In genomic region chr5:179680780-179681411, GRCh38 we compare ENCODE assay signal across 1 cellular context.
TF ChIP-seq lines count a peak whose summit lies in the region.

Gene CBY3 (minus strand): TSS chr5:179681034. CDS start chr5:179680918, 116 bp downstream.

TF ChIP-seq in HepG2, 621 proteins besides CTCF, POLR2A, EP300 and RAD21 (continued from another document and continues in another):
- TF ChIP-seq ZNF687 (CRISPR knock-in tag; IDR thresholded peaks at IDR 0.05) = peak; percentile 76
- peak; percentile 25; the same call in 1 of the 2 replicates for TF ChIP-seq ZNF136 (CRISPR knock-in tag; IDR thresholded peaks at IDR 0.05; ENCODE audit: low read depth)
- peak; percentile 44; the same call in 1 of the 2 replicates for TF ChIP-seq ZBTB10 (CRISPR knock-in tag; IDR thresholded peaks at IDR 0.05; ENCODE audit: borderline replicate concordance)
- peak; percentile 21; the same call in 1 of the 2 replicates for TF ChIP-seq ZMYM3 (CRISPR knock-in tag; IDR thresholded peaks at IDR 0.05)
- 0 out of 2 replicates have a peak, but pooled peaks have one; percentile 34 for TF ChIP-seq ARID4A (CRISPR knock-in tag; IDR thresholded peaks at IDR 0.05; ENCODE audit: borderline replicate concordance)
- peak; percentile 69; the same call in 1 of the 2 replicates for TF ChIP-seq THRA (CRISPR knock-in tag; IDR thresholded peaks at IDR 0.05; ENCODE audit: borderline replicate concordance)
- no peak for TF ChIP-seq ZNF441 (CRISPR knock-in tag; IDR thresholded peaks at IDR 0.05; ENCODE audit: borderline replicate concordance)
- TF ChIP-seq DRAP1 (CRISPR knock-in tag; IDR thresholded peaks at IDR 0.05) = 0 out of 2 replicates have a peak, but pooled peaks have one; percentile 11
- TF ChIP-seq NONO (IDR thresholded peaks at IDR 0.05) = no peak
- TF ChIP-seq NONO (CRISPR knock-in tag; conservative IDR thresholded peaks at IDR 0.05) = 0 out of 2 replicates have a peak, but pooled peaks have one; percentile 31
- no peak for TF ChIP-seq JDP2 (CRISPR knock-in tag; IDR thresholded peaks at IDR 0.05; ENCODE audit: borderline replicate concordance)
- TF ChIP-seq JUND (CRISPR knock-in tag; IDR thresholded peaks at IDR 0.05) = peak; percentile 65; the same call in 1 of the 2 replicates
- TF ChIP-seq ZKSCAN8 (CRISPR knock-in tag; IDR thresholded peaks at IDR 0.05; ENCODE audit: borderline replicate concordance) = peak; percentile 97
- TF ChIP-seq DMAP1 (CRISPR knock-in tag; IDR thresholded peaks at IDR 0.05) = 0 out of 2 replicates have a peak, but pooled peaks have one; percentile 3
- no peak for TF ChIP-seq ZNF431 (CRISPR knock-in tag; IDR thresholded peaks at IDR 0.05; ENCODE audit: borderline replicate concordance, low read depth)
- TF ChIP-seq ZNF724P (CRISPR knock-in tag; IDR thresholded peaks at IDR 0.05; ENCODE audit: borderline replicate concordance) = no peak
- peak; percentile 17; the same call in 1 of the 2 replicates for TF ChIP-seq FOSL1 (CRISPR knock-in tag; IDR thresholded peaks at IDR 0.05; ENCODE audit: borderline replicate concordance)
- TF ChIP-seq MEIS1 (CRISPR knock-in tag; IDR thresholded peaks at IDR 0.05; ENCODE audit: borderline replicate concordance) = 0 out of 2 replicates have a peak, but pooled peaks have one; percentile 5
- TF ChIP-seq ZBTB42 (CRISPR knock-in tag; IDR thresholded peaks at IDR 0.05) = no peak
- TF ChIP-seq HDAC1 (CRISPR knock-in tag; IDR thresholded peaks at IDR 0.05) = 0 out of 2 replicates have a peak, but pooled peaks have one; percentile 38
- no peak for TF ChIP-seq ZNF7 (CRISPR knock-in tag; IDR thresholded peaks at IDR 0.05)
- TF ChIP-seq SOX6 (IDR thresholded peaks at IDR 0.05) = no peak
- TF ChIP-seq SOX6 (CRISPR knock-in tag; IDR thresholded peaks at IDR 0.05) = 0 out of 2 replicates have a peak, but pooled peaks have one; percentile 9
- TF ChIP-seq LRRFIP1 (CRISPR knock-in tag; conservative IDR thresholded peaks at IDR 0.05) = no peak
- peak; percentile 63 for TF ChIP-seq ASH2L (IDR thresholded peaks at IDR 0.05; ENCODE audit: insufficient read length, low read depth, low read length)
- TF ChIP-seq ZNF512B (CRISPR knock-in tag; IDR thresholded peaks at IDR 0.05; ENCODE audit: borderline replicate concordance) = 0 out of 2 replicates have a peak, but pooled peaks have one; percentile 20
- peak; percentile 25; the same call in 1 of the 2 replicates for TF ChIP-seq ZNF572 (CRISPR knock-in tag; IDR thresholded peaks at IDR 0.05)
- no peak; the same call in 1 of the 2 replicates for TF ChIP-seq MAZ (IDR thresholded peaks at IDR 0.05; ENCODE audit: borderline replicate concordance, low read depth, low read length)
- 0 out of 2 replicates have a peak, but pooled peaks have one; percentile 5 for TF ChIP-seq MAZ (CRISPR knock-in tag; IDR thresholded peaks at IDR 0.05; ENCODE audit: low read depth)
- TF ChIP-seq FOSL2 (CRISPR knock-in tag; IDR thresholded peaks at IDR 0.05) = peak; percentile 82
- TF ChIP-seq ZSCAN21 (CRISPR knock-in tag; IDR thresholded peaks at IDR 0.05; ENCODE audit: borderline replicate concordance) = 0 out of 2 replicates have a peak, but pooled peaks have one; percentile 11
- peak; percentile 43; the same call in 1 of the 2 replicates for TF ChIP-seq ARID2 (CRISPR knock-in tag; IDR thresholded peaks at IDR 0.05; ENCODE audit: borderline replicate concordance)
- no peak for TF ChIP-seq ATF2 (CRISPR knock-in tag; IDR thresholded peaks at IDR 0.05)
- TF ChIP-seq ZSCAN25 (CRISPR knock-in tag; IDR thresholded peaks at IDR 0.05) = peak; percentile 40; the same call in 1 of the 2 replicates
- peak; percentile 70; the same call in 1 of the 2 replicates for TF ChIP-seq ZNF768 (CRISPR knock-in tag; IDR thresholded peaks at IDR 0.05)
